In the genomic region with DNA sequence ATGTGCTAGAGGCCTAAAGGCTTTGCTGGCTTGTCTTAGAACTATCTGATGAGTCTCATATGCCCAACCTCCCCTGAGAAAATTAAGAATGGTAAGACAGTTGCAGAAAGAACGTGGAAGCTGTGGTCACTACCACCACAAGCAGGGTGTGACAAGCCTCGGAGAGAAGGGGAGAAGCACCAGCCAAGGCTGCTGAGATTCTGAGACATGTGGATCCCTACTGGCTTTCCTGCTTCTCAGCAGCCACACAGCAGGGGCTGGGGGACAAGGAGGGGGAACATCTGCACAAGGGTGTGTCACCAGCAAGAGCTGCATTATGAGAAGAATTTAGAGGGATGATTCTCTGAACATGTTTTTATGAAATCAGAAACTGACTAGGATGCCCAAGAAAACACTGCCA, we compare ENCODE assay signal across 18 cellular contexts. TPM values are rescaled to one million over a fixed set of nuclear protein-coding genes. Genes with fewer than 3 reads are reported as not detected.
DNase-seq lines count a peak whose midpoint lies in the region; ATAC-seq, FAIRE-seq and TF ChIP-seq lines count a peak whose summit lies in the region.
"Had no signal": no experiment of that assay in that cellular context is flagged by ENCODE, and none has a peak within 500 bp of the region (broad histone marks: within the 10 kb centered on the region; RNA-seq: fewer than 3 reads in every experiment).

No MANE protein-coding gene starts in this region.

- H3K27me3 ChIP-seq in dorsolateral prefrontal cortex (no peaks in the 10 kb centered on the region), pancreas (no peaks in the 10 kb centered on the region)
- H3K27me3 ChIP-seq: gastroesophageal sphincter had no signal

- no peaks in the 10 kb centered on the region for H3K36me3 ChIP-seq in pancreas

- TF ChIP-seq CTCF in dorsolateral prefrontal cortex (IDR thresholded peaks at IDR 0.05 in 54 of 56, conservative IDR thresholded peaks at IDR 0.05 in 2 of 56; ENCODE audit: low read depth in 1 of 56, partially characterized antibody in 56 of 56): no peak
- TF ChIP-seq CTCF in pancreas (IDR thresholded peaks at IDR 0.05): no peak

- H3K9me3 Mint-ChIP-seq in activated naive CD4-positive, alpha-beta T cell treated with anti-CD3 and anti-CD28 coated beads, Interleukin-2, amount 50 U/mL, for 24 hours: no peaks in the 10 kb centered on the region
- no peaks in the 10 kb centered on the region for H3K9me3 Mint-ChIP-seq in stimulated activated naive B cell treated with anti-CD40 and anti-IgM and Interleukin-4, amounts not matched to agents 10 μg/mL and 1 μg/mL and 100 μg/mL, for 72 hours
- H3K9me3 Mint-ChIP-seq: activated T-cell treated with anti-CD3 and anti-CD28 coated beads, Interleukin-2, amount 50 U/mL, for 72 hours; nephron had no signal

- H3K27me3 Mint-ChIP-seq in activated naive CD4-positive, alpha-beta T cell treated with anti-CD3 and anti-CD28 coated beads, Interleukin-2, amount 50 U/mL, for 24 hours: no peaks in the 10 kb centered on the region
- no peaks in the 10 kb centered on the region for H3K27me3 Mint-ChIP-seq in stimulated activated naive B cell treated with anti-CD40 and anti-IgM and Interleukin-4, amounts not matched to agents 10 μg/mL and 1 μg/mL and 100 μg/mL, for 72 hours

- 66 to 69% methylated on average over 2 of the region's 2 CpGs for WGBS in pancreas, 2 donors

- H3K4me3 Mint-ChIP-seq in activated naive CD4-positive, alpha-beta T cell treated with anti-CD3 and anti-CD28 coated beads, Interleukin-2, amount 50 U/mL, for 24 hours: no peak overlapping the region
- peak overlapping the region in 1 of 2 donors; percentile 26 for H3K4me3 Mint-ChIP-seq in stimulated activated naive B cell treated with anti-CD40 and anti-IgM and Interleukin-4, amounts not matched to agents 10 μg/mL and 1 μg/mL and 100 μg/mL, for 72 hours
- H3K4me3 Mint-ChIP-seq: activated T-cell treated with anti-CD3 and anti-CD28 coated beads, Interleukin-2, amount 50 U/mL, for 72 hours; nephron had no signal

- no peaks in the 10 kb centered on the region for H3K9me3 ChIP-seq in pancreas
- H3K9me3 ChIP-seq: gastroesophageal sphincter had no signal

- peak; percentile 41 to 44 for ATAC-seq in stimulated activated naive B cell treated with anti-CD40 and anti-IgM and Interleukin-4, amounts not matched to agents 10 μg/mL and 1 μg/mL and 100 μg/mL, for 72 hours (replicated peaks)
- no peak for ATAC-seq in pancreas
- ATAC-seq: gastroesophageal sphincter had no signal

- no peak for DNase-seq in activated naive CD4-positive, alpha-beta T cell treated with Interleukin-2 at 50 U/mL for 16 hours
- peak; percentile 66 for DNase-seq in MV-4-11 (lab: John Stamatoyannopoulos, UW)
- no peak for DNase-seq in dorsolateral prefrontal cortex
- no peak for DNase-seq in stimulated activated naive B cell treated with anti-CD40 and anti-IgM and Interleukin-4, amounts not matched to agents 10 μg/mL and 1 μg/mL and 100 μg/mL, for 72 hours
- DNase-seq in pancreas: no peak
- no peak for DNase-seq in NCI-H510A (lab: John Stamatoyannopoulos, UW)
- DNase-seq in HTR-8/SVneo (ENCODE audit: insufficient read length, low spot score): no peak
- DNase-seq: activated CD4-positive, alpha-beta T cell treated with anti-CD3 and anti-CD28 coated beads for 48 hours; activated T-cell treated with anti-CD3 and anti-CD28 coated beads, Interleukin-2, amount 50 U/mL, for 72 hours; GF-D8; NCI-H187; stimulated activated CD4-positive, alpha-beta T cell treated with anti-CD3 and anti-CD28 coated beads, Interleukin-15, amount 100 ng/mL, for 24 hours had no signal

- peak overlapping the region in 47 of 59 donors; percentile 4 to 83 (median 57) for H3K27ac ChIP-seq in dorsolateral prefrontal cortex
- no peak overlapping the region for H3K27ac ChIP-seq in pancreas
- H3K27ac ChIP-seq: gastroesophageal sphincter had no signal

- H3K27ac Mint-ChIP-seq in activated naive CD4-positive, alpha-beta T cell treated with anti-CD3 and anti-CD28 coated beads, Interleukin-2, amount 50 U/mL, for 24 hours: peak overlapping the region; percentile 63
- H3K27ac Mint-ChIP-seq in stimulated activated naive B cell treated with anti-CD40 and anti-IgM and Interleukin-4, amounts not matched to agents 10 μg/mL and 1 μg/mL and 100 μg/mL, for 72 hours: peak overlapping the region; percentile 28
- H3K27ac Mint-ChIP-seq: activated T-cell treated with anti-CD3 and anti-CD28 coated beads, Interleukin-2, amount 50 U/mL, for 72 hours; nephron had no signal

- FAIRE-seq in pancreas (lab: Jason Lieb, UNC) (no peak), HTR-8/SVneo (lab: Jason Lieb, UNC) (no peak)
- FAIRE-seq: astrocyte, colon, H54 had no signal

- H3K36me3 Mint-ChIP-seq in activated naive CD4-positive, alpha-beta T cell treated with anti-CD3 and anti-CD28 coated beads, Interleukin-2, amount 50 U/mL, for 24 hours: peaks cover 10% of the 10 kb centered on the region
- H3K36me3 Mint-ChIP-seq in stimulated activated naive B cell treated with anti-CD40 and anti-IgM and Interleukin-4, amounts not matched to agents 10 μg/mL and 1 μg/mL and 100 μg/mL, for 72 hours: peaks cover 2 to 6% of the 10 kb centered on the region in 2 donors

- peak overlapping the region in 2 of 59 donors; percentile 3 to 15 for H3K4me3 ChIP-seq in dorsolateral prefrontal cortex
- no peak overlapping the region for H3K4me3 ChIP-seq in pancreas
- H3K4me3 ChIP-seq: gastroesophageal sphincter had no signal

- intact Hi-C loops in dorsolateral prefrontal cortex (cut with DNase I) (no loop called here), pancreas (cut with DNase I) (loop anchor here in 1 of 3 donors (10.0 kb wide), 1 partner anchor 58 kb away; no protein-coding TSS in a partner anchor)

- peaks cover 66% of the 10 kb centered on the region for H3K4me1 Mint-ChIP-seq in activated naive CD4-positive, alpha-beta T cell treated with anti-CD3 and anti-CD28 coated beads, Interleukin-2, amount 50 U/mL, for 24 hours
- peaks cover 20 to 46% of the 10 kb centered on the region in 2 donors for H3K4me1 Mint-ChIP-seq in stimulated activated naive B cell treated with anti-CD40 and anti-IgM and Interleukin-4, amounts not matched to agents 10 μg/mL and 1 μg/mL and 100 μg/mL, for 72 hours

- H3K4me1 ChIP-seq in pancreas: peaks cover 0 to 6% (median 0%) of the 10 kb centered on the region in 3 donors

RNA-seq across cellular contexts. Expression of a gene that starts 19.4 kb away (rescaled TPM):
- total RNA-seq in dorsolateral prefrontal cortex (100 to 1,000 TPM in 4 of 120 experiments, 10 to 100 TPM in 116; 59.3 to 107 (median 81.7) TPM), pancreas (10 to 100 TPM; 13.8 to 27.7 (median 19.2) TPM)
- 10 to 100 TPM in 1 of 2 donors, 1 to 10 TPM in 1; 7.3 to 21.3 TPM for polyA plus RNA-seq in pancreas

Comparison
In these comparisons a context has a peak if more than half of its experiments do, and no peak if none do; other contexts are left out.
1. H3K27ac ChIP-seq: peak in dorsolateral prefrontal cortex (47 of 59); none in pancreas (0 of 4).
2. ATAC-seq: peak in stimulated activated naive B cell treated with anti-CD40 and anti-IgM and Interleukin-4, amounts not matched to agents 10 μg/mL and 1 μg/mL and 100 μg/mL, for 72 hours (2 of 2); none in pancreas (0 of 4).